In genomic region chr5:4130819-4131218, GRCh38 we compare ENCODE assay signal across 32 cellular contexts.
"Had no signal": no experiment of that assay in that cellular context is flagged by ENCODE, and none has a peak within 500 bp of the region (broad histone marks: within the 10 kb centered on the region; RNA-seq: fewer than 3 reads in every experiment).

No MANE protein-coding gene starts in this region.

- H3K9me3 Mint-ChIP-seq: activated naive CD8-positive, alpha-beta T cell treated with anti-CD3 and anti-CD28 coated beads, Interleukin-2, amount 50 U/mL, for 24 hours had no signal

- H3K27me3 Mint-ChIP-seq: activated CD4-positive, alpha-beta memory T cell treated with anti-CD3 and anti-CD28 coated beads, Interleukin-2, amount 10 ng/mL, durations not matched to agents 7 days and 5 days; activated CD8-positive, alpha-beta memory T cell treated with anti-CD3 and anti-CD28 coated beads, Interleukin-2, amount 10 ng/mL, durations not matched to agents 7 days and 5 days; activated naive CD4-positive, alpha-beta T cell treated with anti-CD3 and anti-CD28 coated beads, Interleukin-2, amount 10 ng/mL, durations not matched to agents 7 days and 5 days; activated naive CD8-positive, alpha-beta T cell treated with anti-CD3 and anti-CD28 coated beads, Interleukin-2, amount 50 U/mL, for 24 hours had no signal

- H3K4me3 ChIP-seq: cardiac muscle cell, SJCRH30, SK-N-MC had no signal

- H3K36me3 Mint-ChIP-seq: activated CD8-positive, alpha-beta memory T cell treated with anti-CD3 and anti-CD28 coated beads, Interleukin-2, amount 10 ng/mL, durations not matched to agents 7 days and 5 days; activated naive CD4-positive, alpha-beta T cell treated with anti-CD3 and anti-CD28 coated beads, Interleukin-2, amount 10 ng/mL, durations not matched to agents 7 days and 5 days; activated naive CD8-positive, alpha-beta T cell had no signal

- H3K27ac Mint-ChIP-seq: activated CD4-positive, alpha-beta memory T cell treated with anti-CD3 and anti-CD28 coated beads, Interleukin-2, amount 10 ng/mL, durations not matched to agents 7 days and 5 days; activated CD8-positive, alpha-beta memory T cell treated with anti-CD3 and anti-CD28 coated beads, Interleukin-2, amount 10 ng/mL, durations not matched to agents 7 days and 5 days; activated naive CD4-positive, alpha-beta T cell treated with anti-CD3 and anti-CD28 coated beads, Interleukin-2, amount 10 ng/mL, durations not matched to agents 7 days and 5 days; activated naive CD8-positive, alpha-beta T cell; activated naive CD8-positive, alpha-beta T cell treated with anti-CD3 and anti-CD28 coated beads, Interleukin-2, amount 50 U/mL, for 24 hours had no signal

- H3K36me3 ChIP-seq: cardiac muscle cell, SJCRH30, WERI-Rb-1 had no signal

- H3K4me2 ChIP-seq: KMS-11 had no signal

- DNase-seq: activated CD4-positive, alpha-beta memory T cell treated with anti-CD3 and anti-CD28 coated beads, Interleukin-2, amount 10 ng/mL, durations not matched to agents 7 days and 5 days; activated CD4-positive, alpha-beta T cell treated with anti-CD3 and anti-CD28 coated beads for 1 hour; activated CD4-positive, alpha-beta T cell treated with anti-CD3 and anti-CD28 coated beads for 48 hours; activated CD4-positive, CD25-positive, alpha-beta regulatory T cell; activated CD8-positive, alpha-beta memory T cell treated with anti-CD3 and anti-CD28 coated beads for 24 hours; activated CD8-positive, alpha-beta memory T cell treated with anti-CD3 and anti-CD28 coated beads, Interleukin-2, amount 10 ng/mL, durations not matched to agents 7 days and 5 days; activated CD8-positive, alpha-beta memory T cell treated with anti-CD3 and anti-CD28 coated beads, Interleukin-2, amount 50 U/mL, for 48 hours; activated effector memory CD4-positive, alpha-beta T cell treated with Interleukin-2 at 50 U/mL for 16 hours; activated naive CD4-positive, alpha-beta T cell treated with anti-CD3 and anti-CD28 coated beads, Interleukin-2, amount 10 ng/mL, durations not matched to agents 7 days and 5 days; activated naive CD8-positive, alpha-beta T cell treated with anti-CD3 and anti-CD28 coated beads, Interleukin-2, amount 50 U/mL, for 24 hours; activated T-cell treated with anti-CD3 and anti-CD28 coated beads, Interleukin-2, amount 50 U/mL, for 48 hours; anterior cingulate cortex; MM.1S; MV-4-11; NCI-H1092; NCI-H1436 treated with DMSO at 0.1 percent for 48 hours; NCI-H187; NCI-H2029 treated with DMSO at 0.1 percent for 48 hours; NCI-H2107; NCI-H2171; NCI-H510A; NCI-H526; NCI-H748 treated with DMSO at 0.1 percent for 48 hours; NK-92 treated with Interleukin-12 subunit alpha and Interleukin-12 subunit beta, amount 100 ng/mL, for 24 hours; SHP77; SJCRH30; T1000; WERI-Rb-1 had no signal

- H3K9me3 ChIP-seq: SJCRH30 had no signal

- H3K4me3 Mint-ChIP-seq: activated CD4-positive, alpha-beta memory T cell treated with anti-CD3 and anti-CD28 coated beads, Interleukin-2, amount 10 ng/mL, durations not matched to agents 7 days and 5 days; activated CD8-positive, alpha-beta memory T cell treated with anti-CD3 and anti-CD28 coated beads, Interleukin-2, amount 10 ng/mL, durations not matched to agents 7 days and 5 days; activated naive CD4-positive, alpha-beta T cell treated with anti-CD3 and anti-CD28 coated beads, Interleukin-2, amount 10 ng/mL, durations not matched to agents 7 days and 5 days; activated naive CD8-positive, alpha-beta T cell; activated naive CD8-positive, alpha-beta T cell treated with anti-CD3 and anti-CD28 coated beads, Interleukin-2, amount 50 U/mL, for 24 hours had no signal

- H3K9ac ChIP-seq: KMS-11 had no signal

- H3K27ac ChIP-seq: cardiac muscle cell, KMS-11, SJCRH30, SK-N-MC, WERI-Rb-1 had no signal

- H3K27me3 ChIP-seq: cardiac muscle cell, SJCRH30 had no signal

- H3K4me1 Mint-ChIP-seq: activated CD4-positive, alpha-beta memory T cell treated with anti-CD3 and anti-CD28 coated beads, Interleukin-2, amount 10 ng/mL, durations not matched to agents 7 days and 5 days; activated CD8-positive, alpha-beta memory T cell treated with anti-CD3 and anti-CD28 coated beads, Interleukin-2, amount 10 ng/mL, durations not matched to agents 7 days and 5 days; activated naive CD4-positive, alpha-beta T cell treated with anti-CD3 and anti-CD28 coated beads, Interleukin-2, amount 10 ng/mL, durations not matched to agents 7 days and 5 days; activated naive CD8-positive, alpha-beta T cell treated with anti-CD3 and anti-CD28 coated beads, Interleukin-2, amount 50 U/mL, for 24 hours had no signal

- H3K4me1 ChIP-seq: SJCRH30 had no signal
